1 cellular context compared by ENCODE assay signal in the genomic region with DNA sequence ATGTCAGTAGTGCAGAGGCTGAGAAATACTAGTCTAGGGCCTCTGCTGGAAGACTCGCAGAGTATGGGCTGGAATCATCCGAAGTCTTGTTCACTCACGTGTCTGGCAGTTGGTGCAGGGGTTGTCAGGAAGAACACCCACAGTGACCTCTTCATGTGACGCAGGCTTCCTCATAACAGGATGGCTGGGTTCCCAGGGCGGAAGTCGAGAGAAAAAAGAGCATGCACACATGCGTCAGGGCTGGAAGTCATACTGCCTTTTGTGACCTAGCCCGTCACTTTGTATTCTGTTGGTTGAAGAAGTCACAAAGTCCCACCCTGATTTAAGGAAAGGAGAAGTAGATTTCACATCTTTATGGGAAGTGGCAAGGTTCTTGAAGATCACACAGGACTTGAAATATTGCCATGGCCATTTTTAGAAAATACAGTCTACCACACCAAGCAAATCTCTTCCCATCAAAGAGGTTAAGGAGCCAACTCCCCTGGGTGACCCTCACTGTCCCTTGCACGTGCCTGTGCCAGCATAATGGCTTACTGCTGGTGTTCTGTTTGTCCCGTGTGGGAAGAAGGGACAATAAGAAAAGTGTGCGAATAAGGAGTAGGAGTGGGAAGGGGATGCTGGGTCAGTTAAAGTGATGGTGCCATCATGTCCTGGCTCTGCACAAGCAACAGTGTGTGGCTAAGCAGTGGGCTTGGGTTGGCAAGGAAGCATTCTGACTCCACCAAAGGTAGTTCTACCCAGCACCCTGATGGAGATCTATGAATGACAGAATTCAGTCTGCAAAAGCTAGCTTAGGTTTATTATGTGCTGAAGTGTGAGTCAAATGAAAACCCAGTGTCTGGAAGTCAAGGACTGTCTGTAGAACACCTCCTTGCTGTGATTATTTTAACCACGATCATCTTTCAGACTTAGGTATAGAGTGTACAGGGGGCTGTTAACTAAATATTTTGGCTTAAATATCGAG.
TF ChIP-seq lines count a peak whose summit lies in the region.

No MANE protein-coding gene starts in this region.

TF ChIP-seq in GM23338, 12 proteins besides CTCF, POLR2A, EP300 and RAD21 (continued from another document):
- TF ChIP-seq ZNF331 (CRISPR knock-in tag; IDR thresholded peaks at IDR 0.05; ENCODE audit: low read depth) (no peak), REST (IDR thresholded peaks at IDR 0.05; ENCODE audit: unreplicated experiment) (no peak)
